Comparison of ENCODE assay signal across 1 cellular context in genomic region chr4:129614581-129614980, GRCh38.
TF ChIP-seq lines count a peak whose summit lies in the region.

No MANE protein-coding gene starts in this region.

TF ChIP-seq in GM23338, 12 proteins besides CTCF, POLR2A, EP300 and RAD21 (continued from another document):
- TF ChIP-seq ZNF462 (CRISPR knock-in tag; IDR thresholded peaks at IDR 0.05), result no peak
- TF ChIP-seq STAT1 (IDR thresholded peaks at IDR 0.05; ENCODE audit: unreplicated experiment), result no peak
- TF ChIP-seq EZH2 (IDR thresholded peaks at IDR 0.05; ENCODE audit: low read depth, unreplicated experiment), result no peak
- TF ChIP-seq EZH2phosphoT487 (IDR thresholded peaks at IDR 0.05; ENCODE audit: unreplicated experiment), result no peak
- no peak for TF ChIP-seq POLR2AphosphoS5 (IDR thresholded peaks at IDR 0.05; ENCODE audit: low read depth)
- TF ChIP-seq ZNF114 (CRISPR knock-in tag; IDR thresholded peaks at IDR 0.05), result no peak
- no peak for TF ChIP-seq ZNF331 (CRISPR knock-in tag; IDR thresholded peaks at IDR 0.05; ENCODE audit: low read depth)
